8 cellular contexts compared by ENCODE assay signal in genomic region chr1:202888507-202889360, GRCh38. TPM values are rescaled to one million over a fixed set of nuclear protein-coding genes. Genes with fewer than 3 reads are reported as not detected.
DNase-seq lines count a peak whose midpoint lies in the region; ATAC-seq, FAIRE-seq and TF ChIP-seq lines count a peak whose summit lies in the region.

Gene RABIF (minus strand): TSS chr1:202889149. CDS start chr1:202889098, 51 bp downstream.

- FAIRE-seq in GM19239 (lab: Jason Lieb, UNC), result peak; percentile 90

- H3K4me1 ChIP-seq in BE2C (no peaks in the 10 kb centered on the region), colonic mucosa (no peaks in the 10 kb centered on the region)

- H3K36me3 ChIP-seq in BE2C, result peaks cover 10% of the 10 kb centered on the region
- H3K36me3 ChIP-seq in colonic mucosa, result no peaks in the 10 kb centered on the region

- H3K9ac ChIP-seq in colonic mucosa (ENCODE audit: low read depth in 2 of 2, low read length in 2 of 2), result peak within 1 kb of the TSS; percentile 58 to 84

- ATAC-seq in HG03457 (IDR thresholded peaks at IDR 0.05; ENCODE audit: unreplicated experiment) (peak; percentile 78), left colon (peak; percentile 94)

- H3K27ac ChIP-seq in colonic mucosa, result peak within 1 kb of the TSS; percentile 99

- DNase-seq in BE2C (peak; percentile 98), GM19239 (ENCODE audit: insufficient read length, low spot score) (peak; percentile 90), NCI-H524 treated with DMSO at 0.1 percent for 48 hours (lab: John Stamatoyannopoulos, UW) (peak; percentile 83), colonic mucosa (peak; percentile 97), left colon (peak; percentile 95 to 97)
- peak; percentile 95 for DNase-seq in activated CD4-positive, alpha-beta T cell treated with anti-CD3 and anti-CD28 coated beads for 4 hours
- peak; percentile 97 for DNase-seq in stimulated activated CD4-positive, alpha-beta T cell treated with anti-CD3 and anti-CD28 coated beads, Interleukin-1b, Interleukin-23, amount 100 ng/mL, for 48 hours

- peak; percentile 24; the same call in 1 of the 2 replicates for TF ChIP-seq CTCF in BE2C (IDR thresholded peaks at IDR 0.05; ENCODE audit: low read depth, low read length)
- no peak for TF ChIP-seq CTCF in colonic mucosa (IDR thresholded peaks at IDR 0.05)

- intact Hi-C loops in colonic mucosa (cut with DNase I) (no loop called here), left colon (cut with DNase I, micrococcal nuclease) (no loop called here)

- peak within 1 kb of the TSS; percentile 79 for H3K4me3 ChIP-seq in BE2C (ENCODE audit: low read depth, low read length)
- peak within 1 kb of the TSS; percentile 85 for H3K4me3 ChIP-seq in colonic mucosa

- H3K9me3 ChIP-seq in BE2C (no peaks in the 10 kb centered on the region), colonic mucosa (no peaks in the 10 kb centered on the region)

- H3K27me3 ChIP-seq in BE2C (no peaks in the 10 kb centered on the region), colonic mucosa (no peaks in the 10 kb centered on the region)

RNA-seq across cellular contexts. Expression of gene RABIF, which starts in this region (rescaled TPM):
- 23.4 TPM for polyA plus RNA-seq in BE2C (2012; ENCODE audit: insufficient read depth, insufficient read length, low read depth)
- total RNA-seq in colonic mucosa (10 to 100 TPM; 11.9 to 12.0 TPM), left colon (10 to 100 TPM; 12.0 to 14.3 TPM)

Comparison
In these comparisons a context has a peak if more than half of its experiments do, and no peak if none do; other contexts are left out.
1. Peak in every context shown above with its lines: DNase-seq, ATAC-seq, H3K4me3 ChIP-seq and H3K27ac ChIP-seq.